In genomic region chr20:10946124-10946880, GRCh38 we compare ENCODE assay signal across 16 cellular contexts.
"Had no signal": no experiment of that assay in that cellular context is flagged by ENCODE, and none has a peak within 500 bp of the region (broad histone marks: within the 10 kb centered on the region; RNA-seq: fewer than 3 reads in every experiment).

No MANE protein-coding gene starts in this region.

- DNase-seq: activated CD4-positive, alpha-beta memory T cell treated with anti-CD3 and anti-CD28 coated beads, Interleukin-2, amount 10 ng/mL, durations not matched to agents 7 days and 5 days; activated CD4-positive, CD25-positive, alpha-beta regulatory T cell treated with anti-CD3 and anti-CD28 coated beads, Interleukin-2, amount 50 U/mL, for 72 hours; activated gamma-delta T cell; activated T-cell treated with anti-CD3 and anti-CD28 coated beads, Interleukin-2, amount 50 U/mL, for 48 hours; amygdala; cortex of kidney; effector CD8-positive, alpha-beta T cell; gastrocnemius medialis; heart right ventricle; islet precursor cell; left lung; natural killer cell; spleen; stimulated activated CD4-positive, alpha-beta T cell treated with anti-CD3 and anti-CD28 coated beads, Interleukin-1b, Interleukin-23, amount 100 ng/mL, for 48 hours had no signal

- ATAC-seq: gastrocnemius medialis; heart right ventricle; left lung; natural killer cell; sciatic nerve; stimulated activated memory B cell treated with anti-CD40 and anti-IgM and Interleukin-4, amounts not matched to agents 10 μg/mL and 1 μg/mL and 100 μg/mL, for 72 hours had no signal
